8 cellular contexts compared by ENCODE assay signal in genomic region chr9:99221266-99221622, GRCh38. TPM values are rescaled to one million over a fixed set of nuclear protein-coding genes. Genes with fewer than 3 reads are reported as not detected.
DNase-seq lines count a peak whose midpoint lies in the region; ATAC-seq and TF ChIP-seq lines count a peak whose summit lies in the region.

No MANE protein-coding gene starts in this region.

- intact Hi-C loops in upper lobe of right lung (cut with DNase I): no loop called here

- under 1% methylated on average over 26 of the region's 26 CpGs for WGBS in liver

- peak overlapping the region; percentile 82 for H2AFZ ChIP-seq in ACC112 (ENCODE audit: low read length, unreplicated experiment)

- peaks cover 89% of the 10 kb centered on the region for H3K79me2 ChIP-seq in ACC112 (ENCODE audit: control insufficient read depth, insufficient read depth, low read length, unreplicated experiment)

- H3K27ac ChIP-seq in ACC112 (ENCODE audit: low read depth, low read length) (peak overlapping the region; percentile 99; the same call in 1 of the 2 replicates), liver (ENCODE audit: low read depth in 1 of 2, low read length in 2 of 2) (peak overlapping the region; percentile 94 to 96), upper lobe of right lung (peak overlapping the region; percentile 97)

- H3K4me3 ChIP-seq in ACC112 (ENCODE audit: low read depth, low read length) (peak overlapping the region; percentile 86), adipocyte (ENCODE audit: low read length) (peak overlapping the region; percentile 99), liver (ENCODE audit: low read depth in 1 of 3, low read length in 3 of 3) (peak overlapping the region; percentile 82 to 96 (median 85)), upper lobe of right lung (peak overlapping the region; percentile 89)

- DNase-seq in adipocyte (ENCODE audit: low read depth) (no peak), upper lobe of right lung (no peak)

- no peaks in the 10 kb centered on the region for H3K27me3 ChIP-seq in ACC112 (ENCODE audit: insufficient read depth, low read length)
- no peaks in the 10 kb centered on the region for H3K27me3 ChIP-seq in adipocyte (replicated peaks; ENCODE audit: control insufficient read depth, insufficient read depth, low read length)
- H3K27me3 ChIP-seq in liver (ENCODE audit: control insufficient read depth in 4 of 4, insufficient read depth in 4 of 4, low read length in 3 of 4): no peaks in the 10 kb centered on the region
- H3K27me3 ChIP-seq in upper lobe of right lung: no peaks in the 10 kb centered on the region

- H3K9me3 ChIP-seq in adipocyte (ENCODE audit: control insufficient read depth, low read length): no peaks in the 10 kb centered on the region
- no peaks in the 10 kb centered on the region for H3K9me3 ChIP-seq in liver (ENCODE audit: control insufficient read depth in 4 of 4, low read length in 3 of 4)
- no peaks in the 10 kb centered on the region for H3K9me3 ChIP-seq in upper lobe of right lung

- ATAC-seq in HG02588 (IDR thresholded peaks at IDR 0.05; ENCODE audit: unreplicated experiment) (peak; percentile 27), upper lobe of right lung (no peak), GM21717 (IDR thresholded peaks at IDR 0.05; ENCODE audit: unreplicated experiment) (no peak), GM19023 (IDR thresholded peaks at IDR 0.05; ENCODE audit: unreplicated experiment) (no peak), GM19328 (IDR thresholded peaks at IDR 0.05; ENCODE audit: unreplicated experiment) (no peak)

- TF ChIP-seq CTCF in liver (IDR thresholded peaks at IDR 0.05; ENCODE audit: low read depth, low read length, missing input control): no peak
- no peak for TF ChIP-seq CTCF in upper lobe of right lung (IDR thresholded peaks at IDR 0.05)

- H3K36me3 ChIP-seq in ACC112 (ENCODE audit: insufficient read depth, low read length) (peaks cover 50% of the 10 kb centered on the region), adipocyte (ENCODE audit: control insufficient read depth, insufficient read depth, low read length, severe bottlenecking) (peaks cover 37% of the 10 kb centered on the region), liver (ENCODE audit: control insufficient read depth in 4 of 4, insufficient read depth in 3 of 4, low read depth in 1 of 4, low read length in 3 of 4) (peaks cover 3 to 20% (median 16%) of the 10 kb centered on the region in 4 donors), upper lobe of right lung (peaks cover 37% of the 10 kb centered on the region)

- no peak for TF ChIP-seq RAD21 in liver (IDR thresholded peaks at IDR 0.05)

- peaks cover 28% of the 10 kb centered on the region for H3K4me1 ChIP-seq in ACC112 (ENCODE audit: control insufficient read depth, insufficient read depth, low read length, unreplicated experiment)
- H3K4me1 ChIP-seq in adipocyte (ENCODE audit: control insufficient read depth, insufficient read depth, low read length): peaks cover 56% of the 10 kb centered on the region
- H3K4me1 ChIP-seq in liver (ENCODE audit: control insufficient read depth in 4 of 4, insufficient read depth in 4 of 4, low read length in 3 of 4): peaks cover 2 to 55% (median 31%) of the 10 kb centered on the region in 4 donors
- peaks cover 62% of the 10 kb centered on the region for H3K4me1 ChIP-seq in upper lobe of right lung

- H3K9ac ChIP-seq in adipocyte (ENCODE audit: low read length): peak overlapping the region; percentile 99
- peak overlapping the region; percentile 98 to 99 for H3K9ac ChIP-seq in liver (ENCODE audit: low read depth in 1 of 2, low read length in 2 of 2)

TF ChIP-seq in liver, 16 proteins besides CTCF, POLR2A, EP300 and RAD21:
- TF ChIP-seq REST (IDR thresholded peaks at IDR 0.05): no peak
- TF ChIP-seq, protein P1, sequence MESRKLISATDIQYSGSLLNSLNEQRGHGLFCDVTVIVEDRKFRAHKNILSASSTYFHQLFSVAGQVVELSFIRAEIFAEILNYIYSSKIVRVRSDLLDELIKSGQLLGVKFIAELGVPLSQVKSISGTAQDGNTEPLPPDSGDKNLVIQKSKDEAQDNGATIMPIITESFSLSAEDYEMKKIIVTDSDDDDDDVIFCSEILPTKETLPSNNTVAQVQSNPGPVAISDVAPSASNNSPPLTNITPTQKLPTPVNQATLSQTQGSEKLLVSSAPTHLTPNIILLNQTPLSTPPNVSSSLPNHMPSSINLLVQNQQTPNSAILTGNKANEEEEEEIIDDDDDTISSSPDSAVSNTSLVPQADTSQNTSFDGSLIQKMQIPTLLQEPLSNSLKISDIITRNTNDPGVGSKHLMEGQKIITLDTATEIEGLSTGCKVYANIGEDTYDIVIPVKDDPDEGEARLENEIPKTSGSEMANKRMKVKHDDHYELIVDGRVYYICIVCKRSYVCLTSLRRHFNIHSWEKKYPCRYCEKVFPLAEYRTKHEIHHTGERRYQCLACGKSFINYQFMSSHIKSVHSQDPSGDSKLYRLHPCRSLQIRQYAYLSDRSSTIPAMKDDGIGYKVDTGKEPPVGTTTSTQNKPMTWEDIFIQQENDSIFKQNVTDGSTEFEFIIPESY (IDR thresholded peaks at IDR 0.05): no peak

RNA-seq across cellular contexts. Expression of gene ALG2, which starts 0.5 kb away (rescaled TPM):
- total RNA-seq in liver (10 to 100 TPM; 30.3 to 43.6 TPM), upper lobe of right lung (39.2 TPM)
- polyA plus RNA-seq in liver: 10 to 100 TPM; 20.6 to 30.2 TPM

RNA-seq across cellular contexts. Expression of gene SEC61B, which starts 0.8 kb away (rescaled TPM):
- total RNA-seq in liver (100 to 1,000 TPM in 1 of 2 donors, 10 to 100 TPM in 1; 84.1 to 122 TPM), upper lobe of right lung (116 TPM)
- polyA plus RNA-seq in liver: 100 to 1,000 TPM; 334 to 431 TPM
